In genomic region chr19:1122021-1122971, GRCh38 we compare ENCODE assay signal across 15 cellular contexts.
"Had no signal": no experiment of that assay in that cellular context is flagged by ENCODE, and none has a peak within 500 bp of the region (broad histone marks: within the 10 kb centered on the region; RNA-seq: fewer than 3 reads in every experiment).

No MANE protein-coding gene starts in this region.

- H3K27ac ChIP-seq: dorsolateral prefrontal cortex, right atrium auricular region, suprapubic skin had no signal

- H3K4me3 ChIP-seq: dorsolateral prefrontal cortex, mucosa of descending colon, right atrium auricular region, suprapubic skin, upper lobe of left lung had no signal

- H3K4me1 Mint-ChIP-seq: activated naive CD4-positive, alpha-beta T cell treated with anti-CD3 and anti-CD28 coated beads, Interleukin-2, amount 50 U/mL, for 24 hours; brain; immature natural killer cell; natural killer cell had no signal

- H3K4me3 Mint-ChIP-seq: activated naive CD4-positive, alpha-beta T cell treated with anti-CD3 and anti-CD28 coated beads, Interleukin-2, amount 50 U/mL, for 24 hours; brain; immature natural killer cell; natural killer cell; T-helper 17 cell had no signal

- DNase-seq: activated effector memory CD4-positive, alpha-beta T cell treated with Interleukin-2 at 50 U/mL for 16 hours; activated T-cell treated with anti-CD3 and anti-CD28 coated beads for 4 hours; amygdala; cerebellar nuclear complex; dorsolateral prefrontal cortex; immature natural killer cell; natural killer cell; stimulated activated naive CD4-positive, alpha-beta T cell; T-helper 17 cell had no signal

- H3K9me3 Mint-ChIP-seq: activated naive CD4-positive, alpha-beta T cell treated with anti-CD3 and anti-CD28 coated beads, Interleukin-2, amount 50 U/mL, for 24 hours; brain; immature natural killer cell; natural killer cell had no signal

- H3K27me3 Mint-ChIP-seq: activated naive CD4-positive, alpha-beta T cell treated with anti-CD3 and anti-CD28 coated beads, Interleukin-2, amount 50 U/mL, for 24 hours; brain; T-helper 17 cell had no signal

- H3K36me3 Mint-ChIP-seq: natural killer cell had no signal

- H3K27me3 ChIP-seq: dorsolateral prefrontal cortex, right atrium auricular region, suprapubic skin, upper lobe of left lung had no signal

- H3K4me1 ChIP-seq: right atrium auricular region had no signal

- H3K9me3 ChIP-seq: mucosa of descending colon, right atrium auricular region, suprapubic skin, upper lobe of left lung had no signal

- H3K27ac Mint-ChIP-seq: activated naive CD4-positive, alpha-beta T cell treated with anti-CD3 and anti-CD28 coated beads, Interleukin-2, amount 50 U/mL, for 24 hours; brain had no signal
